19 cellular contexts compared by ENCODE assay signal in the genomic region with DNA sequence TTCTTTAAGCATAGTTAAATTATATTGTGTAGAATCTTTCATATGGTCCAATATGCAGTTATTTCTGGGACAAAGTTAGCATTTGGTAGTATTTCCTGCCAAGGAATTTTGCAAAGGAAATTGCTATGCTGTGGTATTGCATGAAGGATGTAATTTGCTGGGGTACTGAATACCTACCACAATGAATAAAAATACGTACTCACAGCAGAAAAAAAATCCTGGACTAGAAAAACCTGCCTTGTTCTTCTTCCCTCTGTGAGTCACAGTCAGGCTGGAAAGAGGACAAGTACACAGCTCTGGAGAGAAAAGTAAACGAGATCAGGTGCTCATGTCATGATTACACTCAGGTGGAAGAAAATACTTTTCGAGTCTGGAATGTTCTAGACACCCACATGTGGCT.
DNase-seq lines count a peak whose midpoint lies in the region; ATAC-seq, FAIRE-seq and TF ChIP-seq lines count a peak whose summit lies in the region.
"Had no signal": no experiment of that assay in that cellular context is flagged by ENCODE, and none has a peak within 500 bp of the region (broad histone marks: within the 10 kb centered on the region; RNA-seq: fewer than 3 reads in every experiment).

No MANE protein-coding gene starts in this region.

- H3K4me3 ChIP-seq in body of pancreas (no peak overlapping the region), keratinocyte (ENCODE audit: control insufficient read depth in 2 of 3, extremely low read depth in 1 of 3, insufficient read depth in 2 of 3, low read depth in 1 of 3, low read length in 3 of 3) (no peak overlapping the region)
- H3K4me3 ChIP-seq: A549, heart left ventricle had no signal

- no peaks in the 10 kb centered on the region for H3K4me1 ChIP-seq in body of pancreas
- H3K4me1 ChIP-seq in keratinocyte (ENCODE audit: control insufficient read depth, extremely low read depth, insufficient read depth, low read length) = no peaks in the 10 kb centered on the region

- H3K9me1 ChIP-seq in keratinocyte (ENCODE audit: control insufficient read depth, extremely low read depth, insufficient read depth, low read length) = no peaks in the 10 kb centered on the region

- H3K36me3 ChIP-seq in body of pancreas (replicated peaks in 1 of 2; ENCODE audit: insufficient read depth in 1 of 2, low read depth in 2 of 2) (no peaks in the 10 kb centered on the region), keratinocyte (ENCODE audit: control insufficient read depth in 2 of 2, extremely low read depth in 1 of 2, insufficient read depth in 2 of 2, low read length in 2 of 2) (no peaks in the 10 kb centered on the region)
- H3K36me3 ChIP-seq: heart left ventricle had no signal

- no peak overlapping the region for H2AFZ ChIP-seq in keratinocyte (ENCODE audit: control insufficient read depth, low read length)

- intact Hi-C loops in body of pancreas (cut with DNase I) = loop anchor here (10.0 kb wide), 1 partner anchor 1092 kb away; no protein-coding TSS in a partner anchor

- no peaks in the 10 kb centered on the region for H3K79me2 ChIP-seq in keratinocyte (ENCODE audit: control insufficient read depth, insufficient read depth, low read length)

- H3K4me2 ChIP-seq in keratinocyte (ENCODE audit: control insufficient read depth, extremely low read depth, insufficient read depth, low read depth, low read length) = no peak overlapping the region
- H3K4me2 ChIP-seq: A549 had no signal

- DNase-seq in NCI-H510A treated with DMSO at 0.1 percent for 48 hours (lab: John Stamatoyannopoulos, UW) (peak; percentile 24), NCI-H510A (lab: John Stamatoyannopoulos, UW) (no peak), body of pancreas (peak in 2 of 4 donors; percentile 3 to 13), keratinocyte (ENCODE audit: low read depth, low spot score) (no peak), urothelium cell line (ENCODE audit: low spot score) (peak; percentile 8), globus pallidus (ENCODE audit: low spot score) (no peak), AG08396 (ENCODE audit: low spot score) (no peak)
- DNase-seq: activated CD4-positive, alpha-beta T cell treated with anti-CD3 and anti-CD28 coated beads, Interleukin-2, amount 10 ng/mL, durations not matched to agents 7 days and 5 days; activated T-cell treated with anti-CD3 and anti-CD28 coated beads, Interleukin-2, amount 50 U/mL, for 4 hours; effector memory CD8-positive, alpha-beta T cell; H7; heart left ventricle; NCI-H187; NCI-H82; nephron progenitor cell; stimulated activated naive CD4-positive, alpha-beta T cell had no signal

- H3K27me3 ChIP-seq in body of pancreas (no peaks in the 10 kb centered on the region), keratinocyte (ENCODE audit: control insufficient read depth, extremely low read depth, insufficient read depth, low read length) (no peaks in the 10 kb centered on the region)

- FAIRE-seq in keratinocyte (lab: Jason Lieb, UNC) (peak; percentile 23), urothelium cell line (lab: Jason Lieb, UNC) (no peak)
- FAIRE-seq: A549 had no signal

- no peak overlapping the region for H3K9ac ChIP-seq in keratinocyte (ENCODE audit: control insufficient read depth, extremely low read depth, insufficient read depth, low read length)

- H3K9me3 ChIP-seq in body of pancreas (no peaks in the 10 kb centered on the region), keratinocyte (ENCODE audit: control insufficient read depth, low read depth, low read length) (no peaks in the 10 kb centered on the region)
- H3K9me3 ChIP-seq: A549, heart left ventricle had no signal

- WGBS in body of pancreas, 2 donors = 11 to 17% methylated on average over 3 of the region's 3 CpGs

- no peak overlapping the region for H3K27ac ChIP-seq in body of pancreas
- H3K27ac ChIP-seq in keratinocyte (ENCODE audit: control insufficient read depth, insufficient read depth, low read length) = no peak overlapping the region
- H3K27ac ChIP-seq: A549, HL-60 had no signal

- dilution Hi-C loops in keratinocyte (cut with MboI; ENCODE audit: extremely low pct_ligation_motif_present, low sequenced_read_pairs) = no loop called here

- no peaks in the 10 kb centered on the region for H4K20me1 ChIP-seq in keratinocyte (ENCODE audit: control insufficient read depth, extremely low read depth, insufficient read depth, low read length)

- TF ChIP-seq CTCF in body of pancreas (IDR thresholded peaks at IDR 0.05) = no peak
- TF ChIP-seq CTCF in keratinocyte (optimal IDR thresholded peaks at IDR 0.05 in 1 of 3, IDR thresholded peaks at IDR 0.05 in 1 of 3, conservative IDR thresholded peaks at IDR 0.05 in 1 of 3; ENCODE audit: extremely low read depth in 1 of 3, insufficient read depth in 2 of 3, low read length in 3 of 3) = no peak

- no peak for TF ChIP-seq POLR2A in body of pancreas (IDR thresholded peaks at IDR 0.05)

- ATAC-seq in body of pancreas (peak; percentile 38), GM18502 (IDR thresholded peaks at IDR 0.05; ENCODE audit: poor library complexity, unreplicated experiment) (no peak)
- ATAC-seq: A549; activated T-cell treated with anti-CD3 and anti-CD28 coated beads, Interleukin-2, amount 50 U/mL, for 4 hours; effector memory CD8-positive, alpha-beta T cell; heart left ventricle had no signal

Comparison
In these comparisons a context has a peak if more than half of its experiments do, and no peak if none do; other contexts are left out.
1. DNase-seq: peak in NCI-H510A treated with DMSO at 0.1 percent for 48 hours (single experiment) and urothelium cell line (single experiment); none in NCI-H510A (single experiment), keratinocyte (single experiment), globus pallidus (single experiment) and AG08396 (single experiment).